Comparison of ENCODE assay signal across 25 cellular contexts in genomic region chrX:57367649-57368048, GRCh38.
DNase-seq lines count a peak whose midpoint lies in the region; ATAC-seq and TF ChIP-seq lines count a peak whose summit lies in the region.
"Had no signal": no experiment of that assay in that cellular context is flagged by ENCODE, and none has a peak within 500 bp of the region (broad histone marks: within the 10 kb centered on the region; RNA-seq: fewer than 3 reads in every experiment).

No MANE protein-coding gene starts in this region.

- peaks cover 0 to 6% (median 0%) of the 10 kb centered on the region in 8 donors for H3K9me3 ChIP-seq in spleen
- H3K9me3 ChIP-seq: BLaER1, esophagus squamous epithelium, gastroesophageal sphincter, upper lobe of right lung had no signal

- no peaks in the 10 kb centered on the region for H3K36me3 ChIP-seq in spleen
- H3K36me3 ChIP-seq: BLaER1, cardiac muscle cell, esophagus squamous epithelium, gastroesophageal sphincter, upper lobe of right lung had no signal

- no peaks in the 10 kb centered on the region for H3K4me1 ChIP-seq in spleen
- H3K4me1 ChIP-seq: BLaER1, esophagus squamous epithelium, gastroesophageal sphincter, upper lobe of right lung had no signal

- WGBS in spleen, 5 donors: 23 to 89% (median 53%) methylated on average over 1 of the region's 1 CpG; no CpG with 5 or more reads in 1 of the 5 donors

- peak; percentile 50 for DNase-seq in Ammon's horn (ENCODE audit: low spot score)
- DNase-seq in NCI-H2029 (lab: John Stamatoyannopoulos, UW): peak; percentile 13
- DNase-seq in inferior parietal cortex (ENCODE audit: extremely low spot score): peak; percentile 22
- DNase-seq in stimulated activated CD4-positive, alpha-beta T cell treated with anti-CD3 and anti-CD28 coated beads, Interleukin-4, amount 100 ng/mL, for 4 hours: no peak
- no peak for DNase-seq in spleen
- DNase-seq in AG08396 (ENCODE audit: low spot score): no peak
- DNase-seq: ACHN; activated CD4-positive, alpha-beta memory T cell treated with anti-CD3 and anti-CD28 coated beads, Interleukin-2, amount 10 ng/mL, durations not matched to agents 7 days and 5 days; activated CD4-positive, CD25-positive, alpha-beta regulatory T cell treated with anti-CD3 and anti-CD28 coated beads, Interleukin-2, amount 50 U/mL, for 72 hours; activated CD8-positive, alpha-beta memory T cell treated with anti-CD3 and anti-CD28 coated beads, Interleukin-2, amount 50 U/mL, for 48 hours; activated naive CD4-positive, alpha-beta T cell treated with anti-CD3 and anti-CD28 coated beads, Interleukin-2, amount 50 U/mL, for 16 hours; esophagus squamous epithelium; natural killer cell; NCI-H1436; NCI-H2171; NCI-H526; stimulated activated CD4-positive, alpha-beta T cell treated with anti-CD3 and anti-CD28 coated beads, Interleukin-2, amount 100 ng/mL, for 48 hours; upper lobe of right lung had no signal

- no peak overlapping the region for H3K4me3 ChIP-seq in spleen
- H3K4me3 ChIP-seq: BLaER1, cardiac muscle cell, esophagus squamous epithelium, gastroesophageal sphincter, upper lobe of right lung had no signal

- no peak for ATAC-seq in HG03378 (IDR thresholded peaks at IDR 0.05; ENCODE audit: unreplicated experiment)
- ATAC-seq: gastroesophageal sphincter; natural killer cell; stimulated activated effector memory CD8-positive, alpha-beta T cell treated with anti-CD3 and anti-CD28 coated beads, Interleukin-12 subunit alpha, Interleukin-12 subunit beta, amount 100 ng/mL, for 72 hours; upper lobe of right lung had no signal

- intact Hi-C loops in spleen (cut with DNase I; ENCODE audit: low total_unique reads): no loop called here

- no peak for TF ChIP-seq POLR2A in spleen (IDR thresholded peaks at IDR 0.05)

- H3K27ac ChIP-seq in angular gyrus (ENCODE audit: low read depth, low read length) (peak overlapping the region; percentile 16), spleen (no peak overlapping the region)
- H3K27ac ChIP-seq: BLaER1, cardiac muscle cell, esophagus squamous epithelium, gastroesophageal sphincter, KMS-11, upper lobe of right lung had no signal

- TF ChIP-seq CTCF in spleen (IDR thresholded peaks at IDR 0.05 in 8 of 11, conservative IDR thresholded peaks at IDR 0.05 in 3 of 11): no peak

- peaks cover 0 to 6% (median 0%) of the 10 kb centered on the region in 7 donors for H3K27me3 ChIP-seq in spleen (replicated peaks in 1 of 7)
- H3K27me3 ChIP-seq: cardiac muscle cell, esophagus squamous epithelium, gastroesophageal sphincter, upper lobe of right lung had no signal

Comparison
In these comparisons a context has a peak if more than half of its experiments do, and no peak if none do; other contexts are left out.
1. DNase-seq: peak in Ammon's horn (single experiment), NCI-H2029 (single experiment) and inferior parietal cortex (single experiment); none in stimulated activated CD4-positive, alpha-beta T cell treated with anti-CD3 and anti-CD28 coated beads, Interleukin-4, amount 100 ng/mL, for 4 hours (0 of 2), spleen (single experiment) and AG08396 (single experiment).